Comparison of ENCODE assay signal across 1 cellular context in the genomic region with DNA sequence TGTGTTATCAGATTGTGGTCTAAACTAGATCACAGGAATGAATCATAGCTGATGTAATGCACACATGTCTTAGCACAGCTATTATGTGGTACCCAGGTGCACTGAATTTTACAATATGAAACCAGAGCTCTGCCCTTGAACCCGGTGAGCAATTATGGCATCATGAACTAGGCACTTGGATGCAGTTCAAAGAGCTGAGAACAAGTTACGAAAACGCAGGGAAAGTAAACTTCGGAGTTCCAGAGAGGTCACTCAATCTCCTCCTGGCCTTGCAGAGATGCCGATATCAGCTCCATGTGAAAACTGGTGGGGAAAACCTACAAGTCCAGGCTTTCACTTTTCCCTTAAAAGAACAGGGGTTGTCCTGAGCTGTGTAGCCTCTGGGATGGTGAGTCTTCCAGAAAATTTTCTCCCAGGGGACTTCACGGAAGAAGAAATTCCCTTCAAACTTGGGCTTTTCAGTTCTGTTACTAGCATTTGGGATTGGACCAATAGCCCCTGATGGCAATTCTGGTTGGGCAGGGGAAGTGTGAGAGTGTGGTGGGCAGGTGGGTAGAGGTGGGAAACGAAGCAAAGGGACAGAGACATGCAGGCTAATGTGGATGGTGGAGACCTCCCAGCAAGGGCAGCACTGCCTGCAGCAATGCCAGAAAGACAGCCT.
TF ChIP-seq lines count a peak whose summit lies in the region.

No MANE protein-coding gene starts in this region.

TF ChIP-seq in HepG2, 621 proteins besides CTCF, POLR2A, EP300 and RAD21 (continued from another document and continues in another):
- TF ChIP-seq ZNF761 (CRISPR knock-in tag; conservative IDR thresholded peaks at IDR 0.05) (0 out of 2 replicates have a peak, but pooled peaks have one; percentile 9), ONECUT2 (CRISPR knock-in tag; IDR thresholded peaks at IDR 0.05) (peak; percentile 61; the same call in 1 of the 2 replicates), KLF13 (CRISPR knock-in tag; IDR thresholded peaks at IDR 0.05) (no peak), NCOA5 (CRISPR knock-in tag; IDR thresholded peaks at IDR 0.05) (no peak), MEIS2 (CRISPR knock-in tag; IDR thresholded peaks at IDR 0.05) (peak; percentile 78), ZNF749 (CRISPR knock-in tag; IDR thresholded peaks at IDR 0.05; ENCODE audit: borderline replicate concordance) (peak; percentile 77; the same call in 1 of the 2 replicates), ZNF850 (CRISPR knock-in tag; conservative IDR thresholded peaks at IDR 0.05) (no peak), ZNF121 (CRISPR knock-in tag; IDR thresholded peaks at IDR 0.05) (0 out of 2 replicates have a peak, but pooled peaks have one; percentile 38), SP2 (CRISPR knock-in tag; IDR thresholded peaks at IDR 0.05) (no peak), ZNF44 (CRISPR knock-in tag; IDR thresholded peaks at IDR 0.05) (peak; percentile 75; the same call in 1 of the 2 replicates), ZNF577 (CRISPR knock-in tag; IDR thresholded peaks at IDR 0.05; ENCODE audit: borderline replicate concordance, low read depth) (no peak), KDM4B (CRISPR knock-in tag; IDR thresholded peaks at IDR 0.05) (peak; percentile 93), BORCS8-MEF2B (CRISPR knock-in tag; IDR thresholded peaks at IDR 0.05) (peak; percentile 61; the same call in 1 of the 2 replicates), ZFX (CRISPR knock-in tag; IDR thresholded peaks at IDR 0.05; ENCODE audit: low read depth) (peak; percentile 57), ZNF598 (CRISPR knock-in tag; IDR thresholded peaks at IDR 0.05; ENCODE audit: borderline replicate concordance) (peak; percentile 30; the same call in 1 of the 2 replicates), ZNF644 (CRISPR knock-in tag; IDR thresholded peaks at IDR 0.05; ENCODE audit: low read depth) (peak; percentile 83), KDM2A (CRISPR knock-in tag; IDR thresholded peaks at IDR 0.05; ENCODE audit: borderline replicate concordance, low read depth) (peak; percentile 67), NR2F6 (IDR thresholded peaks at IDR 0.05) (peak; percentile 100), NR2F6 (CRISPR knock-in tag; IDR thresholded peaks at IDR 0.05) (peak; percentile 100), TBX3 (IDR thresholded peaks at IDR 0.05; ENCODE audit: borderline replicate concordance) (peak; percentile 80; the same call in 1 of the 2 replicates), PHF21A (CRISPR knock-in tag; IDR thresholded peaks at IDR 0.05) (peak; percentile 96), ZNF33B (CRISPR knock-in tag; IDR thresholded peaks at IDR 0.05) (peak; percentile 70; the same call in 1 of the 2 replicates), ERF (CRISPR knock-in tag; IDR thresholded peaks at IDR 0.05) (peak; percentile 99), NFIC (IDR thresholded peaks at IDR 0.05; ENCODE audit: low read length) (peak; percentile 99), CHCHD3 (CRISPR knock-in tag; IDR thresholded peaks at IDR 0.05) (no peak; the same call in 1 of the 2 replicates), ATF7 (IDR thresholded peaks at IDR 0.05) (peak; percentile 77), ATF7 (CRISPR knock-in tag; IDR thresholded peaks at IDR 0.05) (peak; percentile 94), ARNT2 (CRISPR knock-in tag; IDR thresholded peaks at IDR 0.05; ENCODE audit: low read depth) (peak; percentile 77; the same call in 1 of the 2 replicates), JUNB (CRISPR knock-in tag; IDR thresholded peaks at IDR 0.05; ENCODE audit: borderline replicate concordance) (peak; percentile 84; the same call in 1 of the 2 replicates), ZNF776 (CRISPR knock-in tag; IDR thresholded peaks at IDR 0.05) (no peak), KLF6 (CRISPR knock-in tag; IDR thresholded peaks at IDR 0.05) (peak; percentile 71; the same call in 1 of the 2 replicates), TSC22D2 (CRISPR knock-in tag; IDR thresholded peaks at IDR 0.05; ENCODE audit: borderline replicate concordance) (peak; percentile 74; the same call in 1 of the 2 replicates), NR2C2 (CRISPR knock-in tag; IDR thresholded peaks at IDR 0.05; ENCODE audit: borderline replicate concordance) (peak; percentile 97), ZFP37 (CRISPR knock-in tag; IDR thresholded peaks at IDR 0.05; ENCODE audit: borderline replicate concordance) (peak; percentile 91; the same call in 1 of the 2 replicates), ZNF317 (CRISPR knock-in tag; IDR thresholded peaks at IDR 0.05) (peak; percentile 86)
- TF ChIP-seq, protein P1, sequence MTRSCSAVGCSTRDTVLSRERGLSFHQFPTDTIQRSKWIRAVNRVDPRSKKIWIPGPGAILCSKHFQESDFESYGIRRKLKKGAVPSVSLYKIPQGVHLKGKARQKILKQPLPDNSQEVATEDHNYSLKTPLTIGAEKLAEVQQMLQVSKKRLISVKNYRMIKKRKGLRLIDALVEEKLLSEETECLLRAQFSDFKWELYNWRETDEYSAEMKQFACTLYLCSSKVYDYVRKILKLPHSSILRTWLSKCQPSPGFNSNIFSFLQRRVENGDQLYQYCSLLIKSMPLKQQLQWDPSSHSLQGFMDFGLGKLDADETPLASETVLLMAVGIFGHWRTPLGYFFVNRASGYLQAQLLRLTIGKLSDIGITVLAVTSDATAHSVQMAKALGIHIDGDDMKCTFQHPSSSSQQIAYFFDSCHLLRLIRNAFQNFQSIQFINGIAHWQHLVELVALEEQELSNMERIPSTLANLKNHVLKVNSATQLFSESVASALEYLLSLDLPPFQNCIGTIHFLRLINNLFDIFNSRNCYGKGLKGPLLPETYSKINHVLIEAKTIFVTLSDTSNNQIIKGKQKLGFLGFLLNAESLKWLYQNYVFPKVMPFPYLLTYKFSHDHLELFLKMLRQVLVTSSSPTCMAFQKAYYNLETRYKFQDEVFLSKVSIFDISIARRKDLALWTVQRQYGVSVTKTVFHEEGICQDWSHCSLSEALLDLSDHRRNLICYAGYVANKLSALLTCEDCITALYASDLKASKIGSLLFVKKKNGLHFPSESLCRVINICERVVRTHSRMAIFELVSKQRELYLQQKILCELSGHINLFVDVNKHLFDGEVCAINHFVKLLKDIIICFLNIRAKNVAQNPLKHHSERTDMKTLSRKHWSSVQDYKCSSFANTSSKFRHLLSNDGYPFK (CRISPR knock-in tag; IDR thresholded peaks at IDR 0.05; ENCODE audit: borderline replicate concordance), result no peak
- TF ChIP-seq, protein P2, sequence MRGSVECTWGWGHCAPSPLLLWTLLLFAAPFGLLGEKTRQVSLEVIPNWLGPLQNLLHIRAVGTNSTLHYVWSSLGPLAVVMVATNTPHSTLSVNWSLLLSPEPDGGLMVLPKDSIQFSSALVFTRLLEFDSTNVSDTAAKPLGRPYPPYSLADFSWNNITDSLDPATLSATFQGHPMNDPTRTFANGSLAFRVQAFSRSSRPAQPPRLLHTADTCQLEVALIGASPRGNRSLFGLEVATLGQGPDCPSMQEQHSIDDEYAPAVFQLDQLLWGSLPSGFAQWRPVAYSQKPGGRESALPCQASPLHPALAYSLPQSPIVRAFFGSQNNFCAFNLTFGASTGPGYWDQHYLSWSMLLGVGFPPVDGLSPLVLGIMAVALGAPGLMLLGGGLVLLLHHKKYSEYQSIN (CRISPR knock-in tag; IDR thresholded peaks at IDR 0.05; ENCODE audit: borderline replicate concordance), result no peak
- TF ChIP-seq, protein P3, sequence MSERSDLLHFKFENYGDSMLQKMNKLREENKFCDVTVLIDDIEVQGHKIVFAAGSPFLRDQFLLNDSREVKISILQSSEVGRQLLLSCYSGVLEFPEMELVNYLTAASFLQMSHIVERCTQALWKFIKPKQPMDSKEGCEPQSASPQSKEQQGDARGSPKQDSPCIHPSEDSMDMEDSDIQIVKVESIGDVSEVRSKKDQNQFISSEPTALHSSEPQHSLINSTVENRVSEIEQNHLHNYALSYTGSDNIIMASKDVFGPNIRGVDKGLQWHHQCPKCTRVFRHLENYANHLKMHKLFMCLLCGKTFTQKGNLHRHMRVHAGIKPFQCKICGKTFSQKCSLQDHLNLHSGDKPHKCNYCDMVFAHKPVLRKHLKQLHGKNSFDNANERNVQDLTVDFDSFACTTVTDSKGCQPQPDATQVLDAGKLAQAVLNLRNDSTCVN (CRISPR knock-in tag; IDR thresholded peaks at IDR 0.05; ENCODE audit: borderline replicate concordance), result peak; percentile 84; the same call in 1 of the 2 replicates
- TF ChIP-seq, protein P4, sequence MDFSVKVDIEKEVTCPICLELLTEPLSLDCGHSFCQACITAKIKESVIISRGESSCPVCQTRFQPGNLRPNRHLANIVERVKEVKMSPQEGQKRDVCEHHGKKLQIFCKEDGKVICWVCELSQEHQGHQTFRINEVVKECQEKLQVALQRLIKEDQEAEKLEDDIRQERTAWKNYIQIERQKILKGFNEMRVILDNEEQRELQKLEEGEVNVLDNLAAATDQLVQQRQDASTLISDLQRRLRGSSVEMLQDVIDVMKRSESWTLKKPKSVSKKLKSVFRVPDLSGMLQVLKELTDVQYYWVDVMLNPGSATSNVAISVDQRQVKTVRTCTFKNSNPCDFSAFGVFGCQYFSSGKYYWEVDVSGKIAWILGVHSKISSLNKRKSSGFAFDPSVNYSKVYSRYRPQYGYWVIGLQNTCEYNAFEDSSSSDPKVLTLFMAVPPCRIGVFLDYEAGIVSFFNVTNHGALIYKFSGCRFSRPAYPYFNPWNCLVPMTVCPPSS (IDR thresholded peaks at IDR 0.05), result no peak
- TF ChIP-seq, protein P5, sequence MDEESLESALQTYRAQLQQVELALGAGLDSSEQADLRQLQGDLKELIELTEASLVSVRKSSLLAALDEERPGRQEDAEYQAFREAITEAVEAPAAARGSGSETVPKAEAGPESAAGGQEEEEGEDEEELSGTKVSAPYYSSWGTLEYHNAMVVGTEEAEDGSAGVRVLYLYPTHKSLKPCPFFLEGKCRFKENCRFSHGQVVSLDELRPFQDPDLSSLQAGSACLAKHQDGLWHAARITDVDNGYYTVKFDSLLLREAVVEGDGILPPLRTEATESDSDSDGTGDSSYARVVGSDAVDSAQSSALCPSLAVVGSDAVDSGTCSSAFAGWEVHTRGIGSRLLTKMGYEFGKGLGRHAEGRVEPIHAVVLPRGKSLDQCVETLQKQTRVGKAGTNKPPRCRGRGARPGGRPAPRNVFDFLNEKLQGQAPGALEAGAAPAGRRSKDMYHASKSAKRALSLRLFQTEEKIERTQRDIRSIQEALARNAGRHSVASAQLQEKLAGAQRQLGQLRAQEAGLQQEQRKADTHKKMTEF (CRISPR knock-in tag; IDR thresholded peaks at IDR 0.05), result peak; percentile 99
- TF ChIP-seq, protein P6, sequence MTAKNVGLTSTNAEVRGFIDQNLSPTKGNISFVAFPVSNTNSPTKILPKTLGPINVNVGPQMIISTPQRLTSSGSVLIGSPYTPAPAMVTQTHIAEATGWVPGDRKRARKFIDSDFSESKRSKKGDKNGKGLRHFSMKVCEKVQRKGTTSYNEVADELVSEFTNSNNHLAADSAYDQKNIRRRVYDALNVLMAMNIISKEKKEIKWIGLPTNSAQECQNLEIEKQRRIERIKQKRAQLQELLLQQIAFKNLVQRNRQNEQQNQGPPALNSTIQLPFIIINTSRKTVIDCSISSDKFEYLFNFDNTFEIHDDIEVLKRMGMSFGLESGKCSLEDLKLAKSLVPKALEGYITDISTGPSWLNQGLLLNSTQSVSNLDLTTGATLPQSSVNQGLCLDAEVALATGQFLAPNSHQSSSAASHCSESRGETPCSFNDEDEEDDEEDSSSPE (CRISPR knock-in tag; IDR thresholded peaks at IDR 0.05), result peak; percentile 56; the same call in 1 of the 2 replicates
- TF ChIP-seq, protein P7, sequence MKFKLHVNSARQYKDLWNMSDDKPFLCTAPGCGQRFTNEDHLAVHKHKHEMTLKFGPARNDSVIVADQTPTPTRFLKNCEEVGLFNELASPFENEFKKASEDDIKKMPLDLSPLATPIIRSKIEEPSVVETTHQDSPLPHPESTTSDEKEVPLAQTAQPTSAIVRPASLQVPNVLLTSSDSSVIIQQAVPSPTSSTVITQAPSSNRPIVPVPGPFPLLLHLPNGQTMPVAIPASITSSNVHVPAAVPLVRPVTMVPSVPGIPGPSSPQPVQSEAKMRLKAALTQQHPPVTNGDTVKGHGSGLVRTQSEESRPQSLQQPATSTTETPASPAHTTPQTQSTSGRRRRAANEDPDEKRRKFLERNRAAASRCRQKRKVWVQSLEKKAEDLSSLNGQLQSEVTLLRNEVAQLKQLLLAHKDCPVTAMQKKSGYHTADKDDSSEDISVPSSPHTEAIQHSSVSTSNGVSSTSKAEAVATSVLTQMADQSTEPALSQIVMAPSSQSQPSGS (CRISPR knock-in tag; IDR thresholded peaks at IDR 0.05), result peak; percentile 98
- TF ChIP-seq, protein P8, sequence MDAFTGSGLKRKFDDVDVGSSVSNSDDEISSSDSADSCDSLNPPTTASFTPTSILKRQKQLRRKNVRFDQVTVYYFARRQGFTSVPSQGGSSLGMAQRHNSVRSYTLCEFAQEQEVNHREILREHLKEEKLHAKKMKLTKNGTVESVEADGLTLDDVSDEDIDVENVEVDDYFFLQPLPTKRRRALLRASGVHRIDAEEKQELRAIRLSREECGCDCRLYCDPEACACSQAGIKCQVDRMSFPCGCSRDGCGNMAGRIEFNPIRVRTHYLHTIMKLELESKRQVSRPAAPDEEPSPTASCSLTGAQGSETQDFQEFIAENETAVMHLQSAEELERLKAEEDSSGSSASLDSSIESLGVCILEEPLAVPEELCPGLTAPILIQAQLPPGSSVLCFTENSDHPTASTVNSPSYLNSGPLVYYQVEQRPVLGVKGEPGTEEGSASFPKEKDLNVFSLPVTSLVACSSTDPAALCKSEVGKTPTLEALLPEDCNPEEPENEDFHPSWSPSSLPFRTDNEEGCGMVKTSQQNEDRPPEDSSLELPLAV (CRISPR knock-in tag; conservative IDR thresholded peaks at IDR 0.05; ENCODE audit: low read depth), result no peak
- TF ChIP-seq, protein P9, sequence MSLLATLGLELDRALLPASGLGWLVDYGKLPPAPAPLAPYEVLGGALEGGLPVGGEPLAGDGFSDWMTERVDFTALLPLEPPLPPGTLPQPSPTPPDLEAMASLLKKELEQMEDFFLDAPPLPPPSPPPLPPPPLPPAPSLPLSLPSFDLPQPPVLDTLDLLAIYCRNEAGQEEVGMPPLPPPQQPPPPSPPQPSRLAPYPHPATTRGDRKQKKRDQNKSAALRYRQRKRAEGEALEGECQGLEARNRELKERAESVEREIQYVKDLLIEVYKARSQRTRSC (CRISPR knock-in tag; IDR thresholded peaks at IDR 0.05; ENCODE audit: low read depth), result peak; percentile 76; the same call in 1 of the 2 replicates
